In the genomic region with DNA sequence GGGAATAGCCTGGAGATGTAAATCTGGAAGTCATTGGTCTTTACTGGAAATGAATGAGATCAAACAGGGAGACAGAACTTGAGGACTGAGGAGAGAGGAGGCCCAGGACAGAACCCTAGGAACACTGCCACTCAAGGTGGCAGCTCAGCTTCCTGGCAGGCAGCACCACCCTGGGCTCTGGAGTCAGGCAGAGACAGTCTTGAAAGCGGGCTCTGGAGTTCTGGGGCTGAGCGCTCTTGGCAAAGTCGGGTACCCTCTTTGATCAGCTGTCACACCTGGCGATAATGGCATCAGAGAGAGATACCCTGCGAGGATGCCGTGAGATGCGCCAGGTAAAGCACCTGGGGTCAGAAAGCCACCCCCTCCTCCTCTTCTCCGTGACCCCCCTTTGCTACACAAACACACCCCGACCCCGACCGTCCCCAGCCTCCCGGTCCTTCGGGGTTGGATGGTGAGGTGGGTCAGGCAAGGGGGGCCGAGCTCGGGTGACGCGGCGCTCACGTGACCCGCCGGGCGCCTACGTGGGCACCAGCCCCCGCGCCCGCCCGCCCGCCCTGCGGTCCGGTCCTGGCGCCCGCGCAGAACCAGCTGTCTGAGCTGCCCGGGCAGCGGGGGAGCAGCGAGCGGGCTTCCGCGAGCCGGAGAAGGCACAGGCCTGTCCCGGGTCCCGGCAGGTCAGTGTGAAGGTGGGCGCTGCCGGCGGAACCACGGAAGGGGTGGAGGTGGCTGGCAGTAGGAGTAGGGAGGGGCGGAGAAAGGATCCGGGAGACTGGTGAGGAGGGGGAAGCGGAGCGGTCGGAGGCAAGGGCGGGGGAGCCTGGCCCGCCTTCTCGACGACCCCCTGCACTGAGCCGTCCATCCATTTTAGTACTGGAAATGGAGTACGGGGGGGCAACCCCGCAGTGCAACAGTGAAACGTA, we compare ENCODE assay signal across 8 cellular contexts. TPM values are rescaled to one million over a fixed set of nuclear protein-coding genes. Genes with fewer than 3 reads are reported as not detected.
DNase-seq lines count a peak whose midpoint lies in the region; ATAC-seq and TF ChIP-seq lines count a peak whose summit lies in the region.

A gene with protein sequence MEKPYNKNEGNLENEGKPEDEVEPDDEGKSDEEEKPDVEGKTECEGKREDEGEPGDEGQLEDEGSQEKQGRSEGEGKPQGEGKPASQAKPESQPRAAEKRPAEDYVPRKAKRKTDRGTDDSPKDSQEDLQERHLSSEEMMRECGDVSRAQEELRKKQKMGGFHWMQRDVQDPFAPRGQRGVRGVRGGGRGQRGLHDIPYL (plus strand): TSS at position 579 of the 920 bp plus-strand sequence. CDS start 1,102 bp downstream, outside the sequence.

- no peaks in the 10 kb centered on the region for H3K9me3 ChIP-seq in RWPE2 (ENCODE audit: severe bottlenecking)
- H3K9me3 ChIP-seq in body of pancreas: no peaks in the 10 kb centered on the region

- H3K4me3 ChIP-seq in BJ (ENCODE audit: low read depth, low read length) (peak within 1 kb of the TSS; percentile 70), RWPE2 (ENCODE audit: severe bottlenecking) (peak within 1 kb of the TSS; percentile 48), body of pancreas (peak within 1 kb of the TSS; percentile 37 to 55)

- no peaks in the 10 kb centered on the region for H3K4me1 ChIP-seq in RWPE2 (ENCODE audit: insufficient read depth, poor library complexity, severe bottlenecking)
- H3K4me1 ChIP-seq in body of pancreas: no peaks in the 10 kb centered on the region

- H3K27me3 ChIP-seq in BJ (ENCODE audit: control insufficient read depth, insufficient read depth, low read length) (no peaks in the 10 kb centered on the region), RWPE2 (ENCODE audit: insufficient read depth, poor library complexity, severe bottlenecking) (no peaks in the 10 kb centered on the region), body of pancreas (peaks cover 0 to 4% of the 10 kb centered on the region in 2 donors)

- TF ChIP-seq CTCF in BJ (IDR thresholded peaks at IDR 0.05; ENCODE audit: insufficient read depth, low read depth, low read length): no peak
- no peak for TF ChIP-seq CTCF in RWPE2 (IDR thresholded peaks at IDR 0.05; ENCODE audit: poor library complexity, severe bottlenecking)
- no peak for TF ChIP-seq CTCF in body of pancreas (IDR thresholded peaks at IDR 0.05)

- WGBS in body of pancreas, 2 donors: 1% methylated on average over 18 to 21 of the region's 59 CpGs

- DNase-seq in BJ (ENCODE audit: low read depth) (no peak), RWPE2 (ENCODE audit: low spot score) (no peak), body of pancreas (peak; percentile 55 to 70 (median 62)), hippocampal formation (lab: John Stamatoyannopoulos, UW) (peak; percentile 21 to 43), renal cortical epithelial cell (ENCODE audit: low read depth) (no peak), COLO829 (ENCODE audit: low spot score) (no peak)

- no peaks in the 10 kb centered on the region for H3K36me3 ChIP-seq in BJ (ENCODE audit: control insufficient read depth, insufficient read depth, low read length)
- peaks cover 8% of the 10 kb centered on the region for H3K36me3 ChIP-seq in RWPE2 (ENCODE audit: low read depth)
- no peaks in the 10 kb centered on the region for H3K36me3 ChIP-seq in body of pancreas (replicated peaks in 1 of 2; ENCODE audit: insufficient read depth in 1 of 2, low read depth in 2 of 2)

- ATAC-seq in GM19023 (IDR thresholded peaks at IDR 0.05; ENCODE audit: unreplicated experiment): peak; percentile 83
- peak; percentile 75 for ATAC-seq in HG03280 (IDR thresholded peaks at IDR 0.05; ENCODE audit: unreplicated experiment)
- ATAC-seq in RWPE2 (ENCODE audit: low read depth): peak; percentile 73
- peak; percentile 91 for ATAC-seq in body of pancreas

- intact Hi-C loops in body of pancreas (cut with DNase I): no loop called here

- H3K27ac ChIP-seq in RWPE2 (ENCODE audit: poor library complexity, severe bottlenecking): peak within 1 kb of the TSS; percentile 55
- peak within 1 kb of the TSS; percentile 39 to 87 (median 85) for H3K27ac ChIP-seq in body of pancreas

- POLR2A ChIA-PET in BJ (lab: Charles Lee): interaction anchor here (0.6 kb wide), 1 partner anchor 73 kb away, joined by 4 read pairs; no protein-coding TSS in a partner anchor

- CTCF ChIA-PET in BJ (lab: Yijun Ruan, JAX): no interaction called here

- TF ChIP-seq POLR2A in body of pancreas (IDR thresholded peaks at IDR 0.05): peak; percentile 22 to 75 (median 72)

RNA-seq across cellular contexts. Expression of the gene that starts here (rescaled TPM):
- polyA plus RNA-seq in BJ (2011; rRNA removed): 20.4 and 35.2 TPM in 2 replicates
- polyA minus RNA-seq in BJ (2011; rRNA and poly(A)+ RNA removed): 7.0 and 9.2 TPM in 2 replicates
- total RNA-seq in body of pancreas: 10 to 100 TPM; 21.4 to 21.8 TPM
- total RNA-seq in renal cortical epithelial cell: 5.4 and 10.4 TPM in 2 replicates

Comparison
In these comparisons a context has a peak if more than half of its experiments do, and no peak if none do; other contexts are left out.
1. DNase-seq: peak in body of pancreas (4 of 4) and hippocampal formation (2 of 2); none in BJ (single experiment), RWPE2 (single experiment), renal cortical epithelial cell (single experiment) and COLO829 (single experiment).
2. Peak in every context shown above with its lines, with median percentiles within 50 percentile points of each other: H3K4me3 ChIP-seq and ATAC-seq.